ENCODE assay signal across 17 cellular contexts in genomic region chr14:34044373-34044637, GRCh38.
DNase-seq lines count a peak whose midpoint lies in the region; ATAC-seq and TF ChIP-seq lines count a peak whose summit lies in the region.
"Had no signal": no experiment of that assay in that cellular context is flagged by ENCODE, and none has a peak within 500 bp of the region (broad histone marks: within the 10 kb centered on the region; RNA-seq: fewer than 3 reads in every experiment).

No MANE protein-coding gene starts in this region.

- no peaks in the 10 kb centered on the region for H3K36me3 ChIP-seq in HCT116 (ENCODE audit: control insufficient read depth in 1 of 2, insufficient read depth in 2 of 2, low read length in 2 of 2)
- H3K36me3 ChIP-seq in mesenchymal stem cell (ENCODE audit: control insufficient read depth in 1 of 2, insufficient read depth in 2 of 2, low read depth in 1 of 2, low read length in 2 of 2), result no peaks in the 10 kb centered on the region
- H3K36me3 ChIP-seq: BE2C, cardiac muscle cell, upper lobe of right lung had no signal

- no peaks in the 10 kb centered on the region for H3K27me3 ChIP-seq in HCT116 (ENCODE audit: insufficient read depth, low read length)
- peaks cover 0 to 5% of the 10 kb centered on the region in 2 experiments for H3K27me3 ChIP-seq in mesenchymal stem cell (ENCODE audit: control insufficient read depth in 1 of 2, insufficient read depth in 1 of 2, low read length in 2 of 2)
- H3K27me3 ChIP-seq: BE2C, cardiac muscle cell, upper lobe of right lung had no signal

- TF ChIP-seq RAD21 in HCT116 (IDR thresholded peaks at IDR 0.05; ENCODE audit: low read depth), result no peak

- no peak overlapping the region for H2BK12ac ChIP-seq in mesenchymal stem cell (ENCODE audit: low read length in 2 of 2)

- H3K18ac ChIP-seq in mesenchymal stem cell (ENCODE audit: low read depth in 1 of 2, low read length in 2 of 2), result no peak overlapping the region

- no peaks in the 10 kb centered on the region for H3K79me2 ChIP-seq in HCT116 (ENCODE audit: insufficient read depth, low read length)

- no peak overlapping the region for H2BK5ac ChIP-seq in mesenchymal stem cell (ENCODE audit: low read depth, low read length, poor library complexity, severe bottlenecking)

- ATAC-seq in HCT116 (no peak), GM21447 (IDR thresholded peaks at IDR 0.05; ENCODE audit: unreplicated experiment) (no peak), SK-N-SH treated with all-trans-retinoic acid at 6 μM for 48 hours (no peak)
- ATAC-seq: upper lobe of right lung had no signal

- H2BK120ac ChIP-seq in mesenchymal stem cell (ENCODE audit: low read depth, low read length), result no peak overlapping the region

- H3K79me1 ChIP-seq in mesenchymal stem cell (replicated peaks; ENCODE audit: low read length, poor library complexity, severe bottlenecking), result no peaks in the 10 kb centered on the region

- no peak overlapping the region for H3K23ac ChIP-seq in mesenchymal stem cell (ENCODE audit: low read length in 2 of 2)

- no peak overlapping the region for H4K91ac ChIP-seq in mesenchymal stem cell (ENCODE audit: low read length)

- RAD21 ChIA-PET in HCT116 (lab: Charles Lee; ENCODE audit: low non-redundant PET in 1 of 2, low total read pairs in 2 of 2, uncharacterized antibody in 2 of 2, unreplicated experiment in 2 of 2), result no interaction called here

- H3K9me3 ChIP-seq in HCT116 (ENCODE audit: control insufficient read depth in 1 of 2, insufficient read depth in 1 of 2, low read depth in 1 of 2, low read length in 2 of 2) (no peaks in the 10 kb centered on the region), mesenchymal stem cell (ENCODE audit: control insufficient read depth, low read length) (no peaks in the 10 kb centered on the region)
- H3K9me3 ChIP-seq: BE2C, upper lobe of right lung had no signal

- 95% methylated on average over 4 of the region's 4 CpGs for WGBS in mesenchymal stem cell

- H4K20me1 ChIP-seq in HCT116 (ENCODE audit: insufficient read depth), result no peaks in the 10 kb centered on the region

- H3K9me3 Mint-ChIP-seq in T-helper 2 cell treated with Interferon-gamma antibody and Interleukin-4, amounts not matched to agents 5 μg/mL and 100 μg/mL, for 36 hours, result peaks cover 14% of the 10 kb centered on the region
- H3K9me3 Mint-ChIP-seq in activated T-helper 2 cell treated with anti-CD3 and anti-CD28 coated beads, Interferon-gamma antibody, Interleukin-2, Interleukin-4, amounts not matched to agents 10 μg/mL and 5 μg/mL and 100 μg/mL, durations not matched to agents 14 hours and 24 hours and 36 hours, result peaks cover 7% of the 10 kb centered on the region
- H3K9me3 Mint-ChIP-seq: naive B cell had no signal

- peaks cover 18 to 29% of the 10 kb centered on the region in 2 experiments for H3K4me1 ChIP-seq in HCT116 (ENCODE audit: control insufficient read depth in 1 of 2, insufficient read depth in 2 of 2, low read length in 2 of 2)
- H3K4me1 ChIP-seq in mesenchymal stem cell (ENCODE audit: control insufficient read depth, insufficient read depth, low read depth, low read length), result peaks cover 4% of the 10 kb centered on the region
- H3K4me1 ChIP-seq: BE2C, upper lobe of right lung had no signal

- H3K4me3 ChIP-seq in HCT116 (replicated peaks in 1 of 2; ENCODE audit: low read depth in 1 of 2, low read length in 2 of 2) (no peak overlapping the region), mesenchymal stem cell (ENCODE audit: insufficient read depth in 1 of 2, low read depth in 1 of 2, low read length in 2 of 2) (no peak overlapping the region)
- H3K4me3 ChIP-seq: cardiac muscle cell, lung, upper lobe of right lung had no signal

- H3K4me3 Mint-ChIP-seq in T-helper 2 cell treated with Interferon-gamma antibody and Interleukin-4, amounts not matched to agents 5 μg/mL and 100 μg/mL, for 36 hours, result peak overlapping the region; percentile 76
- H3K4me3 Mint-ChIP-seq in activated T-helper 2 cell treated with anti-CD3 and anti-CD28 coated beads, Interferon-gamma antibody, Interleukin-2, Interleukin-4, amounts not matched to agents 10 μg/mL and 5 μg/mL and 100 μg/mL, durations not matched to agents 14 hours and 24 hours and 36 hours (ENCODE audit: low read depth), result peak overlapping the region; percentile 61
- H3K4me3 Mint-ChIP-seq: naive B cell had no signal

- H2AFZ ChIP-seq in HCT116 (ENCODE audit: low read depth, low read length, poor library complexity, severe bottlenecking), result no peak overlapping the region
- no peak overlapping the region for H2AFZ ChIP-seq in mesenchymal stem cell (ENCODE audit: low read depth, low read length)

- H3K4me1 Mint-ChIP-seq in T-helper 2 cell treated with Interferon-gamma antibody and Interleukin-4, amounts not matched to agents 5 μg/mL and 100 μg/mL, for 36 hours (ENCODE audit: low read depth), result peaks cover 64% of the 10 kb centered on the region
- peaks cover 66% of the 10 kb centered on the region for H3K4me1 Mint-ChIP-seq in activated T-helper 2 cell treated with anti-CD3 and anti-CD28 coated beads, Interferon-gamma antibody, Interleukin-2, Interleukin-4, amounts not matched to agents 10 μg/mL and 5 μg/mL and 100 μg/mL, durations not matched to agents 14 hours and 24 hours and 36 hours (ENCODE audit: low read depth)
- H3K4me1 Mint-ChIP-seq: naive B cell had no signal

- intact Hi-C loops in HCT116 (cut with micrococcal nuclease), result no loop called here
- intact Hi-C loops in activated T-helper 2 cell treated with anti-CD3 and anti-CD28 coated beads, Interferon-gamma antibody, Interleukin-2, Interleukin-4, amounts not matched to agents 10 μg/mL and 5 μg/mL and 100 μg/mL, durations not matched to agents 14 hours and 24 hours and 36 hours (cut with micrococcal nuclease), result loop anchor here (2.0 to 5.0 kb wide), 3 partner anchors 16 to 178 kb away; partner anchors contain the start of gene EGLN3

- H3K27me3 Mint-ChIP-seq in T-helper 2 cell treated with Interferon-gamma antibody and Interleukin-4, amounts not matched to agents 5 μg/mL and 100 μg/mL, for 36 hours (ENCODE audit: low read depth), result no peaks in the 10 kb centered on the region
- H3K27me3 Mint-ChIP-seq in activated T-helper 2 cell treated with anti-CD3 and anti-CD28 coated beads, Interferon-gamma antibody, Interleukin-2, Interleukin-4, amounts not matched to agents 10 μg/mL and 5 μg/mL and 100 μg/mL, durations not matched to agents 14 hours and 24 hours and 36 hours (ENCODE audit: low read depth), result no peaks in the 10 kb centered on the region
- H3K27me3 Mint-ChIP-seq: naive B cell had no signal

- POLR2A ChIA-PET in HCT116 (lab: Charles Lee), result interaction anchor here (1.2 kb wide), 1 partner anchor 16 kb away, joined by 5 read pairs; no protein-coding TSS in a partner anchor

- peak overlapping the region; percentile 71 for H3K4me2 ChIP-seq in HCT116 (ENCODE audit: low read length)
- no peak overlapping the region for H3K4me2 ChIP-seq in mesenchymal stem cell (ENCODE audit: low read length, poor library complexity, severe bottlenecking)

- no peak for DNase-seq in T-helper 2 cell treated with Interferon-gamma antibody and Interleukin-4, amounts not matched to agents 5 μg/mL and 100 μg/mL, for 36 hours (ENCODE audit: low spot score)
- DNase-seq in T-helper 2 cell (no peak), HCT116 (ENCODE audit: low read depth, low spot score) (no peak), mesenchymal stem cell (no peak), NCI-H526 (lab: John Stamatoyannopoulos, UW) (no peak)
- no peak for DNase-seq in activated T-helper 2 cell treated with anti-CD3 and anti-CD28 coated beads, Interferon-gamma antibody, Interleukin-2, Interleukin-4, amounts not matched to agents 10 μg/mL and 5 μg/mL and 100 μg/mL, durations not matched to agents 14 hours and 24 hours and 36 hours (ENCODE audit: low spot score)
- DNase-seq: BE2C, foreskin melanocyte, hypothalamus, naive B cell, NCI-H1417 treated with DMSO at 0.1 percent for 48 hours, SIG-M5, upper lobe of right lung had no signal

- H3K4ac ChIP-seq in mesenchymal stem cell (ENCODE audit: low read depth in 1 of 2, low read length in 2 of 2), result no peak overlapping the region

- H3K27ac Mint-ChIP-seq in T-helper 2 cell treated with Interferon-gamma antibody and Interleukin-4, amounts not matched to agents 5 μg/mL and 100 μg/mL, for 36 hours, result peak overlapping the region; percentile 83
- peak overlapping the region; percentile 82 for H3K27ac Mint-ChIP-seq in activated T-helper 2 cell treated with anti-CD3 and anti-CD28 coated beads, Interferon-gamma antibody, Interleukin-2, Interleukin-4, amounts not matched to agents 10 μg/mL and 5 μg/mL and 100 μg/mL, durations not matched to agents 14 hours and 24 hours and 36 hours

- CTCF ChIA-PET in HCT116 (lab: Charles Lee), result interaction anchor here (1.1 kb wide), 1 partner anchor 196 kb away, joined by 3 read pairs; no protein-coding TSS in a partner anchor

- no peak for TF ChIP-seq POLR2A in HCT116 (IDR thresholded peaks at IDR 0.05; ENCODE audit: borderline replicate concordance, extremely low read depth, insufficient read depth, insufficient read length)

- peaks cover 17% of the 10 kb centered on the region for H3K36me3 Mint-ChIP-seq in T-helper 2 cell treated with Interferon-gamma antibody and Interleukin-4, amounts not matched to agents 5 μg/mL and 100 μg/mL, for 36 hours (ENCODE audit: low read depth)
- peaks cover 25% of the 10 kb centered on the region for H3K36me3 Mint-ChIP-seq in activated T-helper 2 cell treated with anti-CD3 and anti-CD28 coated beads, Interferon-gamma antibody, Interleukin-2, Interleukin-4, amounts not matched to agents 10 μg/mL and 5 μg/mL and 100 μg/mL, durations not matched to agents 14 hours and 24 hours and 36 hours (ENCODE audit: low read depth)
- H3K36me3 Mint-ChIP-seq: naive B cell had no signal

- no TSS peak for BruUV-seq in HCT116 (replicated peaks; lab: Mats Ljungman, UMichigan)

- H3K9me2 ChIP-seq in HCT116 (ENCODE audit: insufficient read depth), result no peaks in the 10 kb centered on the region

- H3K27ac ChIP-seq in HCT116 (ENCODE audit: low read depth, low read length), result peak overlapping the region; percentile 40; the same call in 1 of the 2 replicates
- H3K27ac ChIP-seq in mesenchymal stem cell (ENCODE audit: low read length, poor library complexity, severe bottlenecking), result no peak overlapping the region
- H3K27ac ChIP-seq: cardiac muscle cell, upper lobe of right lung had no signal

- H3K14ac ChIP-seq in mesenchymal stem cell (ENCODE audit: low read length in 2 of 2), result no peak overlapping the region

- TF ChIP-seq CTCF in HCT116 (IDR thresholded peaks at IDR 0.05 in 2 of 3, conservative IDR thresholded peaks at IDR 0.05 in 1 of 3; ENCODE audit: borderline replicate concordance in 1 of 3, insufficient read depth in 1 of 3, low read depth in 2 of 3, low read length in 2 of 3), result no peak

- H2BK15ac ChIP-seq in mesenchymal stem cell (ENCODE audit: low read depth, poor library complexity, severe bottlenecking), result no peak overlapping the region

- H4K8ac ChIP-seq in mesenchymal stem cell (ENCODE audit: low read length), result no peak overlapping the region

- peak overlapping the region; percentile 64 for H2AK5ac ChIP-seq in mesenchymal stem cell (ENCODE audit: low read length, severe bottlenecking)

- H3K9ac ChIP-seq in HCT116 (ENCODE audit: low read length), result no peak overlapping the region
- H3K9ac ChIP-seq in mesenchymal stem cell (ENCODE audit: low read length), result no peak overlapping the region

TF ChIP-seq in HCT116, 20 proteins besides CTCF, POLR2A, EP300 and RAD21 (continues in another document):
- TF ChIP-seq FOSL1 (IDR thresholded peaks at IDR 0.05; ENCODE audit: low read depth), result no peak

TF ChIP-seq in SK-N-SH treated with all-trans-retinoic acid at 6 μM for 48 hours, 23 proteins besides CTCF, POLR2A, EP300 and RAD21 (continues in another document):
- TF ChIP-seq CSDC2 (CRISPR knock-in tag; IDR thresholded peaks at IDR 0.05), result no peak
